ENCODE assay signal across 22 cellular contexts in the genomic region with DNA sequence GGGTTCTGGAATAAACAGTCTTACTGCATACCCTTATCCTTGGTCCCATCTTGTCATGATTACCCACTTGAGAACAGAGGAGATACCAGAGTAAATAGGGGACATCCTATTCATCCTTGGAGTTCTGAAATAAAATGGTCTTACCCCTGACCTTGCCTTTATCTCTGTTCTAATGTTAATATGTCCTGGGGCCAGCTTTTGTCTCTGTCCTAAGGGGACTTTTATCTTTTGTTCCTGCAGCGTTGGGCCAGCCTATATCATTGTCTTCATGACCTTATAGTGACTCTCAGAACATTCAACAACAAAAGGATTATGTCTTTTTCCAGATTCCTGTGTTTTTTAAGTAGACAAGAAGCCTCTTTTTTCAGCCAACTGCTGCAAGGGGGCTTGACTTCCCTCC.
"Had no signal": no experiment of that assay in that cellular context is flagged by ENCODE, and none has a peak within 500 bp of the region (broad histone marks: within the 10 kb centered on the region; RNA-seq: fewer than 3 reads in every experiment).

No MANE protein-coding gene starts in this region.

- H3K27ac ChIP-seq: left ventricle myocardium inferior, ovary, right atrium auricular region, right lobe of liver, stomach, testis, thyroid gland, transverse colon, upper lobe of left lung, vagina had no signal

- H3K4me1 ChIP-seq: left ventricle myocardium inferior, right atrium auricular region, right lobe of liver, stomach, testis, thyroid gland, transverse colon, upper lobe of left lung, vagina had no signal

- H3K4me2 ChIP-seq: smooth muscle cell had no signal

- H3K4me3 ChIP-seq: left ventricle myocardium inferior, lung, mucosa of descending colon, ovary, right atrium auricular region, right lobe of liver, smooth muscle cell, stomach, testis, thyroid gland, transverse colon, upper lobe of left lung, vagina had no signal

- H3K9me3 ChIP-seq: left ventricle myocardium inferior, ovary, right atrium auricular region, right lobe of liver, testis, thyroid gland, transverse colon, vagina had no signal

- FAIRE-seq: islet of Langerhans had no signal

- H3K27me3 ChIP-seq: ovary, right atrium auricular region, right lobe of liver, stomach, testis, thyroid gland, transverse colon, upper lobe of left lung, vagina had no signal

- H3K36me3 ChIP-seq: left ventricle myocardium inferior, ovary, right atrium auricular region, right lobe of liver, stomach, thyroid gland, transverse colon, upper lobe of left lung, vagina had no signal

- DNase-seq: immature natural killer cell; left ventricle myocardium inferior; midbrain; mucosa of descending colon; naive thymus-derived CD4-positive, alpha-beta T cell; ovary; right lobe of liver; stimulated activated CD4-positive, alpha-beta T cell treated with anti-CD3 and anti-CD28 coated beads, Interleukin-1b, Interleukin-23, amount 100 ng/mL, for 48 hours; stimulated activated CD4-positive, alpha-beta T cell treated with anti-CD3 and anti-CD28 coated beads, Interleukin-2, amount 100 ng/mL, for 48 hours; stimulated activated CD4-positive, alpha-beta T cell treated with anti-CD3 and anti-CD28 coated beads, Interleukin-4, amount 100 ng/mL, for 4 hours; stimulated activated CD8-positive, alpha-beta memory T cell treated with anti-CD3 and anti-CD28 coated beads, Interleukin-4, amount 100 ng/mL, for 48 hours; stimulated activated naive CD8-positive, alpha-beta T cell treated with anti-CD3 and anti-CD28 coated beads, Interleukin-15, Interleukin-2, amounts not matched to agents 100 U/mL and 50 U/mL, for 24 hours; stomach; testis; thyroid gland; transverse colon; upper lobe of left lung had no signal
